ENCODE assay signal across 8 cellular contexts in the genomic region with DNA sequence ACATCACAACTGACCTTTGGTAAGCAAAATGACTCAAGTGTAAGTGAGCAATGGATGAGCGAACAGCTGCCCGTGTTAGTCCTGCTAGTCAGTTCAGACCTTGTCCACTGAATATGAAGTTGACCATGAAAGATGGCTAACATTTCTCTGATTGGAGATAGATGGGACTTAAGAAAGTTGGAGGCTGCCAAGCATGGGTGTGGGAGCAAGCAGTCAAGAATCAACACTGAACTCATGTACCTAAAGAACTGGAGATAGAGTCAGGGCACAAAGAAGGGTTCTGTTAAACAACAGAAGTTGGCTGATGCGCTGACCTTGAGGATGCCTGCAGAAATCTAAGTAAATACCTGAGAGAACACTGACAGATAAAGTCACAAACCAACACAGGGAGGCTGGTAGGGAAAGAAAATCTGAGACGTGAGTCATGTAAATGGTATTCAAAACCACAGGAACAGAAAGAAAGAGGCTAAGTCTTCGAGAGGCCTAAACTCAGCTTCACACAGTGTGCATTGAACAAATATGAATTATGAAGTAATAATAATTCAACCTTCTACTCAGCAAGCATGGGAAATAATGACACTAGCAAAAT. TPM values are rescaled to one million over a fixed set of nuclear protein-coding genes. Genes with fewer than 3 reads are reported as not detected.
A peak's percentile ranks its signal among the peaks of the same experiment; 100 is the strongest.
DNase-seq lines count a peak whose midpoint lies in the region; TF ChIP-seq lines count a peak whose summit lies in the region.

No MANE protein-coding gene starts in this region.

- no peak overlapping the region for H3K4me3 ChIP-seq in GM12864 (ENCODE audit: low read depth, low read length)
- no peak overlapping the region for H3K4me3 ChIP-seq in skeletal muscle cell (ENCODE audit: low read depth, low read length)
- no peak overlapping the region for H3K4me3 ChIP-seq in HAP-1

- no peak overlapping the region for H3K4me3 Mint-ChIP-seq in glutamatergic neuron (ENCODE audit: unreplicated experiment)

- no peaks in the 10 kb centered on the region for H3K9me3 Mint-ChIP-seq in glutamatergic neuron (ENCODE audit: unreplicated experiment)

- H3K4me1 ChIP-seq in HAP-1 = no peaks in the 10 kb centered on the region

- H3K4me1 Mint-ChIP-seq in glutamatergic neuron (ENCODE audit: low read depth, unreplicated experiment) = no peaks in the 10 kb centered on the region

- in situ Hi-C loops in SK-MEL-5 (cut with HindIII; ENCODE audit: low pct_unique_long_range_greater_than_20kb, low sequenced_read_pairs) = no loop called here
- in situ Hi-C loops in HAP-1 (cut with MboI; ENCODE audit: low sequenced_read_pairs) = no loop called here

- H3K36me3 ChIP-seq in HAP-1 (replicated peaks) = peaks cover 10% of the 10 kb centered on the region; the same call in 1 of the 2 replicates

- H3K36me3 Mint-ChIP-seq in glutamatergic neuron (ENCODE audit: unreplicated experiment) = no peaks in the 10 kb centered on the region

- no peak overlapping the region for H3K27ac Mint-ChIP-seq in glutamatergic neuron (ENCODE audit: unreplicated experiment)

- H3K27me3 Mint-ChIP-seq in glutamatergic neuron (ENCODE audit: unreplicated experiment) = peaks cover 2% of the 10 kb centered on the region

- no peaks in the 10 kb centered on the region; the same call in 1 of the 2 replicates for H3K9me3 ChIP-seq in HAP-1

- TF ChIP-seq CTCF in GM12864 (IDR thresholded peaks at IDR 0.05; ENCODE audit: low read depth, low read length, missing control alignments) (no peak), glutamatergic neuron (IDR thresholded peaks at IDR 0.05; ENCODE audit: partially characterized antibody, unreplicated experiment) (no peak)

- DNase-seq in GM12864 (ENCODE audit: low read depth) (peak; percentile 21), SK-MEL-5 (ENCODE audit: low read depth, low spot score) (peak; percentile 80), fibroblast of the conjunctiva (ENCODE audit: low read depth) (peak; percentile 69), skeletal muscle cell (ENCODE audit: low read depth) (peak; percentile 61), glutamatergic neuron (no peak), HAP-1 (ENCODE audit: low spot score in 2 of 2) (no peak), cortex of kidney (lab: John Stamatoyannopoulos, UW) (no peak), DMS153 treated with DMSO at 0.1 percent for 48 hours (lab: John Stamatoyannopoulos, UW; ENCODE audit: unreplicated experiment) (no peak)

- no peaks in the 10 kb centered on the region for H3K27me3 ChIP-seq in HAP-1 (ENCODE audit: low read depth)

RNA-seq across cellular contexts. Expression of a gene that starts 30.7 kb away (rescaled TPM):
- not detected in 2 replicates for total RNA-seq in SK-MEL-5 (2014; rRNA removed; shearing (Covaris generic))
- polyA plus RNA-seq in SK-MEL-5 (2015; cell fraction: cytosol; rRNA removed) = 0.02 TPM in 1 of 2 replicates, not detected in the other
- 0.05 TPM in 1 of 2 replicates, not detected in the other for polyA plus RNA-seq in SK-MEL-5 (2015; cell fraction: nucleus; rRNA removed)
- 1.9 TPM for total RNA-seq in glutamatergic neuron (ENCODE audit: unreplicated experiment)

RNA-seq across cellular contexts. Expression of a gene that starts 48.4 kb away (rescaled TPM):
- 32.3 and 35.1 TPM in 2 replicates for total RNA-seq in SK-MEL-5 (2014; rRNA removed; shearing (Covaris generic))
- polyA plus RNA-seq in SK-MEL-5 (2015; cell fraction: cytosol; rRNA removed) = 17.6 and 29.0 TPM in 2 replicates
- polyA plus RNA-seq in SK-MEL-5 (2015; cell fraction: nucleus; rRNA removed) = 24.1 and 29.3 TPM in 2 replicates
- 60.5 TPM for total RNA-seq in glutamatergic neuron (ENCODE audit: unreplicated experiment)

Comparison
In these comparisons a context has a peak if more than half of its experiments do, and no peak if none do; other contexts are left out.
1. DNase-seq: peak in GM12864 (single experiment), SK-MEL-5 (single experiment), fibroblast of the conjunctiva (single experiment) and skeletal muscle cell (single experiment); none in glutamatergic neuron (single experiment), HAP-1 (0 of 2), cortex of kidney (single experiment) and DMS153 treated with DMSO at 0.1 percent for 48 hours (single experiment).